8 cellular contexts compared by ENCODE assay signal in the genomic region with DNA sequence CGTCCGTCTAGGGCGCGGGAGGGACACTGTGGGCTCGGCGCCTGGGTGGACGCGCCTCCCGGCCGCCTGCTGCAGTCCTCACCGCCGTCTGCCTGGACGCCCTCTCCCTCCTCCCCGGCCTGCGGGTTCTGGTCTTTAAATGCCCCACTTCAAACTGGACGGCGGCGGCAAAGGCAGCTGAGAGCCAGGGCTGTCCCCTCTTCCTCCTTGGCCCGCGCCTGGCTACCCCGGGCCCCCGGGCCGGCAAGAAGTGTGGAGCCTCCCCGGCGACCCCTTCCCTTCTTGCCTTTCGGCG. TPM values are rescaled to one million over a fixed set of nuclear protein-coding genes. Genes with fewer than 3 reads are reported as not detected.
DNase-seq lines count a peak whose midpoint lies in the region; ATAC-seq and TF ChIP-seq lines count a peak whose summit lies in the region.

No MANE protein-coding gene starts in this region.

- no peaks in the 10 kb centered on the region for H3K9me3 ChIP-seq in T-helper 17 cell (ENCODE audit: control insufficient read depth, low read length, poor library complexity, severe bottlenecking)

- H3K9me3 Mint-ChIP-seq in stimulated activated effector memory CD8-positive, alpha-beta T cell treated with anti-CD3 and anti-CD28 coated beads, Interleukin-12 subunit alpha, Interleukin-12 subunit beta, amount 100 ng/mL, for 72 hours, result no peaks in the 10 kb centered on the region

- H3K36me3 Mint-ChIP-seq in T-helper 17 cell (ENCODE audit: low read depth), result peaks cover 11% of the 10 kb centered on the region
- H3K36me3 Mint-ChIP-seq in stimulated activated effector memory CD8-positive, alpha-beta T cell treated with anti-CD3 and anti-CD28 coated beads, Interleukin-12 subunit alpha, Interleukin-12 subunit beta, amount 100 ng/mL, for 72 hours, result no peaks in the 10 kb centered on the region

- TF ChIP-seq CTCF in choroid plexus epithelial cell (conservative IDR thresholded peaks at IDR 0.05; ENCODE audit: low read depth, low read length), result no peak

- H3K4me1 Mint-ChIP-seq in T-helper 17 cell, result peaks cover 42% of the 10 kb centered on the region
- peaks cover 31% of the 10 kb centered on the region for H3K4me1 Mint-ChIP-seq in stimulated activated effector memory CD8-positive, alpha-beta T cell treated with anti-CD3 and anti-CD28 coated beads, Interleukin-12 subunit alpha, Interleukin-12 subunit beta, amount 100 ng/mL, for 72 hours

- H3K27ac Mint-ChIP-seq in T-helper 17 cell, result peak overlapping the region; percentile 98
- peak overlapping the region; percentile 96 for H3K27ac Mint-ChIP-seq in stimulated activated effector memory CD8-positive, alpha-beta T cell treated with anti-CD3 and anti-CD28 coated beads, Interleukin-12 subunit alpha, Interleukin-12 subunit beta, amount 100 ng/mL, for 72 hours

- H3K4me3 ChIP-seq in choroid plexus epithelial cell (ENCODE audit: low read depth, low read length), result peak overlapping the region; percentile 85

- ATAC-seq in GM19043 (IDR thresholded peaks at IDR 0.05; ENCODE audit: low read depth, unreplicated experiment) (peak; percentile 4), HG03354 (IDR thresholded peaks at IDR 0.05; ENCODE audit: poor library complexity, severe bottlenecking, unreplicated experiment) (peak; percentile 17), T-helper 17 cell (peak; percentile 0), GM18498 (IDR thresholded peaks at IDR 0.05; ENCODE audit: unreplicated experiment) (no peak)
- ATAC-seq in stimulated activated effector memory CD8-positive, alpha-beta T cell treated with anti-CD3 and anti-CD28 coated beads, Interleukin-12 subunit alpha, Interleukin-12 subunit beta, amount 100 ng/mL, for 72 hours, result peak; percentile 19

- H3K4me3 Mint-ChIP-seq in T-helper 17 cell, result peak overlapping the region; percentile 100
- H3K4me3 Mint-ChIP-seq in stimulated activated effector memory CD8-positive, alpha-beta T cell treated with anti-CD3 and anti-CD28 coated beads, Interleukin-12 subunit alpha, Interleukin-12 subunit beta, amount 100 ng/mL, for 72 hours, result no peak overlapping the region

- H3K27me3 Mint-ChIP-seq in T-helper 17 cell, result no peaks in the 10 kb centered on the region

- peak; percentile 45 for DNase-seq in CD1c-positive myeloid dendritic cell (ENCODE audit: extremely low spot score)
- peak in 1 of 3 donors; percentile 8 for DNase-seq in T-helper 17 cell
- DNase-seq in choroid plexus epithelial cell (ENCODE audit: low read depth), result peak; percentile 61
- peak; percentile 58 for DNase-seq in kidney tubule cell (ENCODE audit: low spot score)
- DNase-seq in stimulated activated effector memory CD8-positive, alpha-beta T cell treated with anti-CD3 and anti-CD28 coated beads, Interleukin-12 subunit alpha, Interleukin-12 subunit beta, amount 100 ng/mL, for 72 hours (ENCODE audit: low spot score in 2 of 2), result no peak

RNA-seq across cellular contexts. Expression of a gene that starts 0.4 kb away (rescaled TPM):
- 10 to 100 TPM; 81.3 to 91.1 TPM for total RNA-seq in T-helper 17 cell

Comparison
In these comparisons a context has a peak if more than half of its experiments do, and no peak if none do; other contexts are left out.
1. DNase-seq: peak in CD1c-positive myeloid dendritic cell (single experiment), choroid plexus epithelial cell (single experiment) and kidney tubule cell (single experiment); none in stimulated activated effector memory CD8-positive, alpha-beta T cell treated with anti-CD3 and anti-CD28 coated beads, Interleukin-12 subunit alpha, Interleukin-12 subunit beta, amount 100 ng/mL, for 72 hours (0 of 2).